ENCODE assay signal across 28 cellular contexts in genomic region chr10:84478155-84478554, GRCh38.
DNase-seq lines count a peak whose midpoint lies in the region; ATAC-seq, FAIRE-seq and TF ChIP-seq lines count a peak whose summit lies in the region.
"Had no signal": no experiment of that assay in that cellular context is flagged by ENCODE, and none has a peak within 500 bp of the region (broad histone marks: within the 10 kb centered on the region; RNA-seq: fewer than 3 reads in every experiment).

No MANE protein-coding gene starts in this region.

- no peak overlapping the region for H2BK5ac ChIP-seq in IMR-90 (ENCODE audit: low read depth, low read length, poor library complexity, severe bottlenecking)

- peaks cover 18 to 20% of the 10 kb centered on the region in 2 experiments for H3K79me1 ChIP-seq in IMR-90 (ENCODE audit: low read depth in 1 of 2, low read length in 2 of 2)

- peaks cover 68% of the 10 kb centered on the region for H3K36me3 Mint-ChIP-seq in stimulated activated effector memory CD8-positive, alpha-beta T cell treated with anti-CD3 and anti-CD28 coated beads, Interleukin-12 subunit alpha, Interleukin-12 subunit beta, amount 100 ng/mL, for 72 hours

- CTCF ChIA-PET in IMR-90 (lab: Yijun Ruan, JAX) = no interaction called here
- CTCF ChIA-PET in mammary epithelial cell (lab: Charles Lee; ENCODE audit: low non-redundant PET) = no interaction called here

- no peak overlapping the region for H3K23ac ChIP-seq in IMR-90 (ENCODE audit: low read depth, low read length)

- H3K36me3 ChIP-seq in IMR-90 (ENCODE audit: control insufficient read depth, insufficient read depth, low read length) = peaks cover 3% of the 10 kb centered on the region; the same call in 1 of the 2 replicates
- peaks cover 2% of the 10 kb centered on the region for H3K36me3 ChIP-seq in mammary epithelial cell (ENCODE audit: insufficient read depth, low read length)
- peaks cover 0 to 15% of the 10 kb centered on the region in 2 donors for H3K36me3 ChIP-seq in small intestine (ENCODE audit: control insufficient read depth in 2 of 2, insufficient read depth in 2 of 2, low read length in 2 of 2)

- dilution Hi-C loops in IMR-90 (cut with HindIII; ENCODE audit: low sequenced_read_pairs, unreplicated experiment) = no loop called here
- dilution Hi-C loops in mammary epithelial cell (cut with HindIII; ENCODE audit: low sequenced_read_pairs) = no loop called here

- no peaks in the 10 kb centered on the region for H3K9me3 Mint-ChIP-seq in stimulated activated effector memory CD8-positive, alpha-beta T cell treated with anti-CD3 and anti-CD28 coated beads, Interleukin-12 subunit alpha, Interleukin-12 subunit beta, amount 100 ng/mL, for 72 hours
- H3K9me3 Mint-ChIP-seq: activated B cell treated with CpG ODN at 0.5 μM for 24 hours; activated CD4-positive, alpha-beta memory T cell treated with anti-CD3 and anti-CD28 coated beads, Interleukin-2, amount 10 ng/mL, durations not matched to agents 7 days and 5 days; CD4-positive, alpha-beta T cell; H9; nephron had no signal

- no peak overlapping the region for H3K4me3 ChIP-seq in IMR-90 (ENCODE audit: insufficient read depth, low read depth, low read length)
- H3K4me3 ChIP-seq in mammary epithelial cell (replicated peaks in 1 of 3; ENCODE audit: insufficient read depth in 1 of 3, low read depth in 2 of 3, low read length in 3 of 3) = no peak overlapping the region
- H3K4me3 ChIP-seq in fibroblast of villous mesenchyme (ENCODE audit: low read depth, low read length) = no peak overlapping the region
- no peak overlapping the region for H3K4me3 ChIP-seq in small intestine (ENCODE audit: low read depth in 1 of 2, low read length in 2 of 2)
- H3K4me3 ChIP-seq: esophagus squamous epithelium, skin epidermis had no signal

- TF ChIP-seq CTCF in IMR-90 (conservative IDR thresholded peaks at IDR 0.05; ENCODE audit: low read depth, low read length) (no peak), mammary epithelial cell (conservative IDR thresholded peaks at IDR 0.05 in 1 of 2, IDR thresholded peaks at IDR 0.05 in 1 of 2; ENCODE audit: extremely low read depth in 1 of 2, insufficient read depth in 1 of 2, low read depth in 1 of 2, low read length in 2 of 2) (no peak), fibroblast of villous mesenchyme (IDR thresholded peaks at IDR 0.05; ENCODE audit: insufficient read depth, low read depth, low read length) (no peak)

- no peaks in the 10 kb centered on the region for H4K20me1 ChIP-seq in IMR-90 (ENCODE audit: insufficient read depth, low read length)
- H4K20me1 ChIP-seq in mammary epithelial cell (ENCODE audit: insufficient read depth, low read length) = no peaks in the 10 kb centered on the region

- no peak overlapping the region for H2BK15ac ChIP-seq in IMR-90 (ENCODE audit: low read depth, low read length)

- no peak overlapping the region for H2BK20ac ChIP-seq in IMR-90 (ENCODE audit: low read depth, low read length)

- no peak overlapping the region for H2AFZ ChIP-seq in IMR-90 (replicated peaks; ENCODE audit: low read length, poor library complexity)
- H2AFZ ChIP-seq in mammary epithelial cell (ENCODE audit: low read depth, low read length) = no peak overlapping the region

- H3K27me3 ChIP-seq in IMR-90 (ENCODE audit: control insufficient read depth, insufficient read depth, low read length) (no peaks in the 10 kb centered on the region), mammary epithelial cell (ENCODE audit: insufficient read depth, low read length) (no peaks in the 10 kb centered on the region), small intestine (ENCODE audit: control insufficient read depth in 2 of 2, insufficient read depth in 2 of 2, low read length in 2 of 2) (no peaks in the 10 kb centered on the region)
- H3K27me3 ChIP-seq: esophagus squamous epithelium had no signal

- H3K4me2 ChIP-seq in IMR-90 (ENCODE audit: low read depth, low read length) (no peak overlapping the region), mammary epithelial cell (ENCODE audit: insufficient read depth, low read depth, low read length) (no peak overlapping the region)

- H3K27ac ChIP-seq in IMR-90 (ENCODE audit: insufficient read depth, low read length) = no peak overlapping the region
- H3K27ac ChIP-seq in mammary epithelial cell (ENCODE audit: insufficient read depth, low read depth, low read length) = no peak overlapping the region
- no peak overlapping the region for H3K27ac ChIP-seq in small intestine (ENCODE audit: low read depth in 1 of 2, low read length in 1 of 2)
- H3K27ac ChIP-seq: esophagus squamous epithelium, skin epidermis had no signal

- BruUV-seq in IMR-90 (replicated peaks; lab: Mats Ljungman, UMichigan) (no TSS peak), mammary epithelial cell (replicated peaks; lab: Mats Ljungman, UMichigan) (no TSS peak)

- H3K56ac ChIP-seq in IMR-90 (ENCODE audit: extremely low read depth, insufficient read depth, low read length) = no peak overlapping the region

- TF ChIP-seq POLR2A in IMR-90 (IDR thresholded peaks at IDR 0.05; ENCODE audit: low read depth, low read length) (no peak), erythroblast (IDR thresholded peaks at IDR 0.05; ENCODE audit: low read length) (no peak)

- H3K79me2 ChIP-seq in mammary epithelial cell (ENCODE audit: insufficient read depth, low read length) = no peaks in the 10 kb centered on the region

- H3K4ac ChIP-seq in IMR-90 (ENCODE audit: low read depth, low read length) = no peak overlapping the region

- no peak overlapping the region for H4K5ac ChIP-seq in IMR-90 (ENCODE audit: low read depth, low read length)

- H3K9me1 ChIP-seq in IMR-90 (ENCODE audit: insufficient read depth, low read length) = no peaks in the 10 kb centered on the region

- POLR2A ChIA-PET in IMR-90 (lab: Charles Lee; ENCODE audit: unreplicated experiment) = no interaction called here

- in situ Hi-C loops in IMR-90 (cut with MboI; ENCODE audit: low sequenced_read_pairs) = no loop called here
- in situ Hi-C loops in mammary epithelial cell (cut with MboI; ENCODE audit: low sequenced_read_pairs in 2 of 2) = no loop called here

- no peak overlapping the region for H4K91ac ChIP-seq in IMR-90 (ENCODE audit: insufficient read depth, low read depth, low read length)

- H3K9ac ChIP-seq in IMR-90 (ENCODE audit: low read depth, low read length) (no peak overlapping the region), mammary epithelial cell (ENCODE audit: insufficient read depth, low read length) (no peak overlapping the region)

- H2BK120ac ChIP-seq in IMR-90 (ENCODE audit: low read depth, low read length) = no peak overlapping the region

- no peaks in the 10 kb centered on the region for H3K9me3 ChIP-seq in IMR-90 (ENCODE audit: control insufficient read depth, insufficient read depth, low read length)
- H3K9me3 ChIP-seq in mammary epithelial cell (replicated peaks; ENCODE audit: insufficient read depth, low read length) = no peaks in the 10 kb centered on the region
- no peaks in the 10 kb centered on the region for H3K9me3 ChIP-seq in small intestine (ENCODE audit: control insufficient read depth, low read depth)
- H3K9me3 ChIP-seq: esophagus squamous epithelium had no signal

- no peak for FAIRE-seq in small intestine (lab: Jason Lieb, UNC)
- FAIRE-seq: G401.6, GM18507 had no signal

- no peak overlapping the region for H4K8ac ChIP-seq in IMR-90 (ENCODE audit: low read depth in 2 of 2, low read length in 2 of 2)

- H3K4me3 Mint-ChIP-seq in stimulated activated effector memory CD8-positive, alpha-beta T cell treated with anti-CD3 and anti-CD28 coated beads, Interleukin-12 subunit alpha, Interleukin-12 subunit beta, amount 100 ng/mL, for 72 hours = no peak overlapping the region
- H3K4me3 Mint-ChIP-seq: activated B cell treated with CpG ODN at 0.5 μM for 24 hours; activated CD4-positive, alpha-beta memory T cell treated with anti-CD3 and anti-CD28 coated beads, Interleukin-2, amount 10 ng/mL, durations not matched to agents 7 days and 5 days; CD4-positive, alpha-beta T cell; H9; nephron had no signal

- no peak overlapping the region for H2AK5ac ChIP-seq in IMR-90 (ENCODE audit: low read depth, low read length)

- H3K14ac ChIP-seq in IMR-90 (replicated peaks; ENCODE audit: low read depth, low read length) = no peak overlapping the region

- peaks cover 5% of the 10 kb centered on the region for H3K4me1 Mint-ChIP-seq in stimulated activated effector memory CD8-positive, alpha-beta T cell treated with anti-CD3 and anti-CD28 coated beads, Interleukin-12 subunit alpha, Interleukin-12 subunit beta, amount 100 ng/mL, for 72 hours
- H3K4me1 Mint-ChIP-seq: activated B cell treated with CpG ODN at 0.5 μM for 24 hours, H9 had no signal

- ATAC-seq in IMR-90 (ENCODE audit: low read depth) = no peak
- no peak for ATAC-seq in stimulated activated effector memory CD8-positive, alpha-beta T cell treated with anti-CD3 and anti-CD28 coated beads, Interleukin-12 subunit alpha, Interleukin-12 subunit beta, amount 100 ng/mL, for 72 hours
- ATAC-seq in HG02973 (IDR thresholded peaks at IDR 0.05; ENCODE audit: unreplicated experiment) = no peak

- H3K18ac ChIP-seq in IMR-90 (ENCODE audit: low read depth, low read length) = no peak overlapping the region

- DNase-seq in IMR-90 (peak; percentile 33), mammary epithelial cell (peak; percentile 42), fibroblast of villous mesenchyme (ENCODE audit: low read depth) (peak; percentile 57), small intestine (no peak), erythroblast (lab: John Stamatoyannopoulos, UW) (no peak)
- no peak for DNase-seq in stimulated activated effector memory CD8-positive, alpha-beta T cell treated with anti-CD3 and anti-CD28 coated beads, Interleukin-12 subunit alpha, Interleukin-12 subunit beta, amount 100 ng/mL, for 72 hours (ENCODE audit: low spot score in 2 of 2)
- DNase-seq: activated B cell treated with CpG ODN at 0.5 μM for 24 hours; activated CD4-positive, alpha-beta memory T cell treated with anti-CD3 and anti-CD28 coated beads, Interleukin-2, amount 10 ng/mL, durations not matched to agents 7 days and 5 days; activated gamma-delta T cell treated with Interleukin-2 at 50 U/mL for 16 hours; amygdala; CD4-positive, alpha-beta T cell; central memory CD4-positive, alpha-beta T cell; DMS 273 treated with DMSO at 0.1 percent for 48 hours; esophagus squamous epithelium; H9; head of caudate nucleus; KG1; midbrain; MV-4-11; NCI-H1694; NCI-H2171 treated with DMSO at 0.1 percent for 48 hours; stimulated activated CD4-positive, alpha-beta T cell treated with anti-CD3 and anti-CD28 coated beads, Interleukin-2, amount 100 ng/mL, for 48 hours; stimulated activated naive CD4-positive, alpha-beta T cell treated with Interleukin-2 at 50 U/mL for 16 hours had no signal

- intact Hi-C loops in IMR-90 (cut with micrococcal nuclease) (no loop called here), mammary epithelial cell (cut with micrococcal nuclease) (loop anchor here (10.0 kb wide), 1 partner anchor 47 kb away; no protein-coding TSS in a partner anchor)

- H3K4me1 ChIP-seq in IMR-90 (ENCODE audit: control insufficient read depth, insufficient read depth, low read length) (no peaks in the 10 kb centered on the region; the same call in 1 of the 2 replicates), mammary epithelial cell (ENCODE audit: insufficient read depth, low read length) (no peaks in the 10 kb centered on the region), small intestine (ENCODE audit: control insufficient read depth in 2 of 2, insufficient read depth in 1 of 2, low read depth in 1 of 2, low read length in 1 of 2) (no peaks in the 10 kb centered on the region)
- H3K4me1 ChIP-seq: esophagus squamous epithelium had no signal

- no peak for TF ChIP-seq RAD21 in IMR-90 (IDR thresholded peaks at IDR 0.05; ENCODE audit: low read length)

- H3K27ac Mint-ChIP-seq in stimulated activated effector memory CD8-positive, alpha-beta T cell treated with anti-CD3 and anti-CD28 coated beads, Interleukin-12 subunit alpha, Interleukin-12 subunit beta, amount 100 ng/mL, for 72 hours = peak overlapping the region; percentile 36
- H3K27ac Mint-ChIP-seq: activated B cell treated with CpG ODN at 0.5 μM for 24 hours; activated CD4-positive, alpha-beta memory T cell treated with anti-CD3 and anti-CD28 coated beads, Interleukin-2, amount 10 ng/mL, durations not matched to agents 7 days and 5 days; CD4-positive, alpha-beta T cell; H9 had no signal

- no peak overlapping the region for H2AK9ac ChIP-seq in IMR-90 (replicated peaks; ENCODE audit: low read depth, low read length, poor library complexity)

Comparison
In these comparisons a context has a peak if more than half of its experiments do, and no peak if none do; other contexts are left out.
1. DNase-seq: peak in IMR-90 (single experiment), mammary epithelial cell (single experiment) and fibroblast of villous mesenchyme (single experiment); none in stimulated activated effector memory CD8-positive, alpha-beta T cell treated with anti-CD3 and anti-CD28 coated beads, Interleukin-12 subunit alpha, Interleukin-12 subunit beta, amount 100 ng/mL, for 72 hours (0 of 2), small intestine (single experiment) and erythroblast (0 of 2).